Comparison of ENCODE assay signal across 8 cellular contexts in the genomic region with DNA sequence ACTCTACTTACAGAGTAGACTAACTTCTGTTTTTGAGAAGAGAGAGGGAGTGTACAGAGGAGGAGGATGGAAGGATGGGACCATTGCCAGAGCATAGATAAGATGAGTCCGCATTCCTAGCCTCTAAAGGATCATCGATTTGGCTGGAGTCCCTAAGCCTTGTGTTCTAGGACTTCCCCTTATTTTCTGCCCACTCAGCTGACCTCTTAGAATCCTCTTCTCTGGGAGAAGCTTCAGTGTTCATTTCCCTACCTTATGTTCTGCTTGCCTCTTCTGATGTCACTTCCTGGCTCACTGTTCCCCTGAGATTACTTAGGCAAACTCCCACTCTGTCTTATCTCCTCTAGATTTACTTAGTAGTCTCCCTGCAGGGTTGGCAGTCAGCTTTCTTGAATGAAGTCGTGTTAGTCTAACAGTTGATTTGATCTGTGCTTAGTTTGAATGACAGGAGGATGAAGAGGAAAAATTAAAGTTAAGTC.
DNase-seq lines count a peak whose midpoint lies in the region; ATAC-seq and TF ChIP-seq lines count a peak whose summit lies in the region.

No MANE protein-coding gene starts in this region.

- H3K4me1 ChIP-seq in right atrium auricular region (peaks cover 0 to 68% of the 10 kb centered on the region in 2 donors), stomach smooth muscle (ENCODE audit: control insufficient read depth, insufficient read depth, low read length) (peaks cover 41% of the 10 kb centered on the region)

- DNase-seq in SK-N-MC (ENCODE audit: low read depth, low spot score) (no peak), right atrium auricular region (ENCODE audit: low spot score) (no peak), NCI-H1105 treated with DMSO at 0.1 percent for 48 hours (lab: John Stamatoyannopoulos, UW) (no peak), mesenteric fat pad (ENCODE audit: low spot score) (no peak)
- DNase-seq in activated T-helper 2 cell treated with anti-CD3 and anti-CD28 coated beads, Interferon-gamma antibody, Interleukin-2, Interleukin-4, amounts not matched to agents 10 μg/mL and 5 μg/mL and 100 μg/mL, durations not matched to agents 14 hours and 24 hours and 36 hours (ENCODE audit: low spot score), result no peak

- H3K27ac Mint-ChIP-seq in activated T-helper 2 cell treated with anti-CD3 and anti-CD28 coated beads, Interferon-gamma antibody, Interleukin-2, Interleukin-4, amounts not matched to agents 10 μg/mL and 5 μg/mL and 100 μg/mL, durations not matched to agents 14 hours and 24 hours and 36 hours, result no peak overlapping the region

- H3K4me3 ChIP-seq in SK-N-MC, result peak overlapping the region; percentile 33; the same call in 1 of the 2 replicates
- H3K4me3 ChIP-seq in right atrium auricular region, result no peak overlapping the region
- peak overlapping the region; percentile 22 to 27 for H3K4me3 ChIP-seq in stomach smooth muscle (ENCODE audit: low read length in 2 of 2)

- H3K4me3 Mint-ChIP-seq in activated T-helper 2 cell treated with anti-CD3 and anti-CD28 coated beads, Interferon-gamma antibody, Interleukin-2, Interleukin-4, amounts not matched to agents 10 μg/mL and 5 μg/mL and 100 μg/mL, durations not matched to agents 14 hours and 24 hours and 36 hours (ENCODE audit: low read depth), result no peak overlapping the region

- H3K9me3 Mint-ChIP-seq in activated T-helper 2 cell treated with anti-CD3 and anti-CD28 coated beads, Interferon-gamma antibody, Interleukin-2, Interleukin-4, amounts not matched to agents 10 μg/mL and 5 μg/mL and 100 μg/mL, durations not matched to agents 14 hours and 24 hours and 36 hours, result no peaks in the 10 kb centered on the region

- H3K36me3 Mint-ChIP-seq in activated T-helper 2 cell treated with anti-CD3 and anti-CD28 coated beads, Interferon-gamma antibody, Interleukin-2, Interleukin-4, amounts not matched to agents 10 μg/mL and 5 μg/mL and 100 μg/mL, durations not matched to agents 14 hours and 24 hours and 36 hours (ENCODE audit: low read depth), result no peaks in the 10 kb centered on the region

- peak overlapping the region; percentile 87 for H3K27ac ChIP-seq in SK-N-MC
- peak overlapping the region; percentile 29 to 67 for H3K27ac ChIP-seq in right atrium auricular region
- peak overlapping the region; percentile 77 for H3K27ac ChIP-seq in stomach smooth muscle (ENCODE audit: low read length)

- no peak for TF ChIP-seq CTCF in right atrium auricular region (IDR thresholded peaks at IDR 0.05)

- H3K9me3 ChIP-seq in SK-N-MC (ENCODE audit: low read depth, low read length) (no peaks in the 10 kb centered on the region), right atrium auricular region (no peaks in the 10 kb centered on the region), stomach smooth muscle (ENCODE audit: control insufficient read depth in 2 of 2, low read length in 2 of 2) (no peaks in the 10 kb centered on the region)

- H3K9ac ChIP-seq in SK-N-MC (ENCODE audit: insufficient read length) (no peak overlapping the region), stomach smooth muscle (ENCODE audit: low read length in 2 of 2) (peak overlapping the region in 1 of 2 donors; percentile 13)

- H3K36me3 ChIP-seq in SK-N-MC (ENCODE audit: insufficient read depth, low read length) (no peaks in the 10 kb centered on the region), right atrium auricular region (no peaks in the 10 kb centered on the region), stomach smooth muscle (ENCODE audit: control insufficient read depth in 2 of 2, insufficient read depth in 2 of 2, low read length in 2 of 2) (no peaks in the 10 kb centered on the region)

- no peaks in the 10 kb centered on the region for H3K27me3 Mint-ChIP-seq in activated T-helper 2 cell treated with anti-CD3 and anti-CD28 coated beads, Interferon-gamma antibody, Interleukin-2, Interleukin-4, amounts not matched to agents 10 μg/mL and 5 μg/mL and 100 μg/mL, durations not matched to agents 14 hours and 24 hours and 36 hours (ENCODE audit: low read depth)

- ATAC-seq in HG02623 (IDR thresholded peaks at IDR 0.05; ENCODE audit: unreplicated experiment) (peak; percentile 40), GM19455 (IDR thresholded peaks at IDR 0.05; ENCODE audit: unreplicated experiment) (no peak)

- H3K27me3 ChIP-seq in right atrium auricular region, result no peaks in the 10 kb centered on the region
- no peaks in the 10 kb centered on the region for H3K27me3 ChIP-seq in stomach smooth muscle (ENCODE audit: control insufficient read depth in 1 of 2, insufficient read depth in 2 of 2, low read length in 2 of 2)

- intact Hi-C loops in activated T-helper 2 cell treated with anti-CD3 and anti-CD28 coated beads, Interferon-gamma antibody, Interleukin-2, Interleukin-4, amounts not matched to agents 10 μg/mL and 5 μg/mL and 100 μg/mL, durations not matched to agents 14 hours and 24 hours and 36 hours (cut with micrococcal nuclease), result no loop called here

- H3K4me1 Mint-ChIP-seq in activated T-helper 2 cell treated with anti-CD3 and anti-CD28 coated beads, Interferon-gamma antibody, Interleukin-2, Interleukin-4, amounts not matched to agents 10 μg/mL and 5 μg/mL and 100 μg/mL, durations not matched to agents 14 hours and 24 hours and 36 hours (ENCODE audit: low read depth), result peaks cover 9% of the 10 kb centered on the region

Comparison
In these comparisons a context has a peak if more than half of its experiments do, and no peak if none do; other contexts are left out.
1. H3K4me3 ChIP-seq: peak in SK-N-MC (single experiment) and stomach smooth muscle (2 of 2); none in right atrium auricular region (0 of 2).
2. Peak in every context shown above with its lines, with median percentiles within 50 percentile points of each other: H3K27ac ChIP-seq.